6 cellular contexts compared by ENCODE assay signal in genomic region chr16:50436271-50436670, GRCh38.
"Had no signal": no experiment of that assay in that cellular context is flagged by ENCODE, and none has a peak within 500 bp of the region (broad histone marks: within the 10 kb centered on the region; RNA-seq: fewer than 3 reads in every experiment).

No MANE protein-coding gene starts in this region.

- H3K4me1 Mint-ChIP-seq: IgD-negative memory B cell had no signal

- H3K4me3 Mint-ChIP-seq: IgD-negative memory B cell had no signal

- DNase-seq: IMR-90, KBM-7 had no signal

- H3K4me3 ChIP-seq: K562 had no signal

- ATAC-seq: HepG2, K562 had no signal

- H3K27ac Mint-ChIP-seq: IgD-negative memory B cell had no signal

- H3K27ac ChIP-seq: HL-60 had no signal
